ENCODE assay signal across 8 cellular contexts in genomic region chrX:317424-318067, GRCh38. TPM values are rescaled to one million over a fixed set of nuclear protein-coding genes. Genes with fewer than 3 reads are reported as not detected.
A peak's percentile ranks its signal among the peaks of the same experiment; 100 is the strongest.
DNase-seq lines count a peak whose midpoint lies in the region; ATAC-seq and TF ChIP-seq lines count a peak whose summit lies in the region.

No MANE protein-coding gene starts in this region.

- H3K4me3 ChIP-seq in GM06990 (replicated peaks; ENCODE audit: low read depth, low read length) (peak overlapping the region; percentile 50), SU-DHL-6 (ENCODE audit: insufficient read depth, low read length, poor library complexity, severe bottlenecking) (no peak overlapping the region), fibroblast of the aortic adventitia (ENCODE audit: low read depth, low read length) (peak overlapping the region; percentile 73), skeletal muscle satellite cell (ENCODE audit: low read length) (peak overlapping the region; percentile 71)

- H3K9me2 ChIP-seq in SU-DHL-6 (replicated peaks; ENCODE audit: insufficient read depth, low read length): no peaks in the 10 kb centered on the region

- H3K36me3 ChIP-seq in GM06990 (ENCODE audit: control insufficient read depth, insufficient read depth, low read length): peaks cover 19% of the 10 kb centered on the region
- no peaks in the 10 kb centered on the region for H3K36me3 ChIP-seq in SU-DHL-6 (ENCODE audit: low read length)
- peaks cover 29% of the 10 kb centered on the region for H3K36me3 ChIP-seq in skeletal muscle satellite cell (ENCODE audit: insufficient read depth, low read length)

- in situ Hi-C loops in ACHN (cut with HindIII; ENCODE audit: low pct_ligation_motif_present, low pct_unique_long_range_greater_than_20kb, low sequenced_read_pairs): no loop called here

- H3K4me2 ChIP-seq in SU-DHL-6 (ENCODE audit: low read depth, low read length, poor library complexity, severe bottlenecking) (peak overlapping the region; percentile 25), skeletal muscle satellite cell (ENCODE audit: low read length) (peak overlapping the region; percentile 74)

- no peak for ATAC-seq in GM21423 (IDR thresholded peaks at IDR 0.05; ENCODE audit: unreplicated experiment)

- no peaks in the 10 kb centered on the region for H3K4me1 ChIP-seq in skeletal muscle satellite cell (ENCODE audit: control insufficient read depth, insufficient read depth, low read length)

- no peaks in the 10 kb centered on the region for H4K20me1 ChIP-seq in SU-DHL-6 (ENCODE audit: low read depth, low read length)

- no peak for TF ChIP-seq CTCF in GM06990 (IDR thresholded peaks at IDR 0.05; ENCODE audit: insufficient read depth, low read length, poor library complexity, severe bottlenecking)
- TF ChIP-seq CTCF in SU-DHL-6 (IDR thresholded peaks at IDR 0.05; ENCODE audit: insufficient read depth, low read length, poor library complexity, severe bottlenecking): no peak
- no peak for TF ChIP-seq CTCF in fibroblast of the aortic adventitia (IDR thresholded peaks at IDR 0.05; ENCODE audit: insufficient read depth, low read length)

- no peaks in the 10 kb centered on the region for H3K27me3 ChIP-seq in GM06990 (replicated peaks; ENCODE audit: control insufficient read depth, insufficient read depth, low read length)
- no peaks in the 10 kb centered on the region for H3K27me3 ChIP-seq in SU-DHL-6 (ENCODE audit: low read length)
- no peaks in the 10 kb centered on the region for H3K27me3 ChIP-seq in skeletal muscle satellite cell (ENCODE audit: control insufficient read depth, insufficient read depth, low read length)

- H3K9me3 ChIP-seq in SU-DHL-6 (ENCODE audit: insufficient read depth, low read length) (no peaks in the 10 kb centered on the region), skeletal muscle satellite cell (replicated peaks; ENCODE audit: low read length) (no peaks in the 10 kb centered on the region)

- H3K27ac ChIP-seq in SU-DHL-6 (ENCODE audit: low read depth, low read length): no peak overlapping the region

- H3K9ac ChIP-seq in SU-DHL-6 (ENCODE audit: low read length): no peak overlapping the region
- H3K9ac ChIP-seq in skeletal muscle satellite cell (ENCODE audit: low read depth, low read length): peak overlapping the region; percentile 17

- H3K79me2 ChIP-seq in SU-DHL-6 (ENCODE audit: insufficient read depth, low read length): no peaks in the 10 kb centered on the region

- H2AFZ ChIP-seq in SU-DHL-6 (ENCODE audit: low read depth, low read length, severe bottlenecking): no peak overlapping the region

- DNase-seq in GM06990 (ENCODE audit: extremely low read depth, insufficient read length) (no peak), fibroblast of the aortic adventitia (ENCODE audit: low read depth) (no peak), putamen (ENCODE audit: low spot score) (no peak), ACHN (no peak)
- no peak for DNase-seq in stimulated activated CD4-positive, alpha-beta T cell treated with anti-CD3 and anti-CD28 coated beads, Interleukin-2, amount 100 ng/mL, for 24 hours

- no peaks in the 10 kb centered on the region for H3F3A ChIP-seq in SU-DHL-6 (ENCODE audit: insufficient read depth)

RNA-seq across cellular contexts. Expression of gene GTPBP6, which starts 1.1 kb away (rescaled TPM):
- total RNA-seq in fibroblast of the aortic adventitia (ENCODE audit: low replicate concordance): 20.3 and 28.8 TPM in 2 replicates
- total RNA-seq in skeletal muscle satellite cell (2012; rRNA removed): 46.7 and 46.9 TPM in 2 replicates

RNA-seq across cellular contexts. Expression of gene PLCXD1, which starts 36.4 kb away (rescaled TPM):
- total RNA-seq in fibroblast of the aortic adventitia (ENCODE audit: low replicate concordance): 7.8 and 9.5 TPM in 2 replicates
- total RNA-seq in skeletal muscle satellite cell (2012; rRNA removed): 3.0 and 15.5 TPM in 2 replicates
